Comparison of ENCODE assay signal across 1 cellular context in the genomic region with DNA sequence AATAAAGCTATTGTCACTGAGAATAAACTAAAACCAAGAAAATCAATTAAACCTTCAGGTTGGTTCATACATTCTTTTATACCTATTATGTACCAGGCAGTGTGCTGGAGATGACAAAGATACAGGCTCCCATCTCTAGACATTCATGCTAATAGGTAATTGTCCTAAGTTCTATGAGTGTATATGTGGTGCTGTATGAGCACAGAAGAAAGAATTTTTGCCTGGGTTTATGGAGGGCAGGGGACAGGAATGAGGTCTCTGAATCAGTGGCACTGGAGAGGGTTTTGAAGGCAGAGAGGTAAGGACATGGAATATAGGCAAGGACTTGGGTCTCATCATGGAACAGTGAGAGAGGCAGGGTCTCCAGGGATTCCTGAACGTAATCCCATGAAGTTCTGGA.
TF ChIP-seq lines count a peak whose summit lies in the region.

No MANE protein-coding gene starts in this region.

TF ChIP-seq in IMR-90, 13 proteins besides CTCF, POLR2A, EP300 and RAD21:
- no peak for TF ChIP-seq RFX5 (IDR thresholded peaks at IDR 0.05; ENCODE audit: low read depth, low read length)
- TF ChIP-seq, protein P1, sequence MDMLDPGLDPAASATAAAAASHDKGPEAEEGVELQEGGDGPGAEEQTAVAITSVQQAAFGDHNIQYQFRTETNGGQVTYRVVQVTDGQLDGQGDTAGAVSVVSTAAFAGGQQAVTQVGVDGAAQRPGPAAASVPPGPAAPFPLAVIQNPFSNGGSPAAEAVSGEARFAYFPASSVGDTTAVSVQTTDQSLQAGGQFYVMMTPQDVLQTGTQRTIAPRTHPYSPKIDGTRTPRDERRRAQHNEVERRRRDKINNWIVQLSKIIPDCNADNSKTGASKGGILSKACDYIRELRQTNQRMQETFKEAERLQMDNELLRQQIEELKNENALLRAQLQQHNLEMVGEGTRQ (IDR thresholded peaks at IDR 0.05; ENCODE audit: low read depth, low read length): no peak
- TF ChIP-seq BHLHE40 (IDR thresholded peaks at IDR 0.05; ENCODE audit: low read depth, low read length): no peak
- TF ChIP-seq RCOR1 (IDR thresholded peaks at IDR 0.05; ENCODE audit: insufficient replicate concordance, low read length): no peak
- TF ChIP-seq CHD1 (IDR thresholded peaks at IDR 0.05; ENCODE audit: low read depth, low read length): no peak
- TF ChIP-seq NFE2L2 (IDR thresholded peaks at IDR 0.05; ENCODE audit: low read depth, low read length): no peak
- TF ChIP-seq MAFK (IDR thresholded peaks at IDR 0.05; ENCODE audit: low read depth, low read length): no peak
